ENCODE assay signal across 29 cellular contexts in genomic region chr2:42334220-42334619, GRCh38.
"Had no signal": no experiment of that assay in that cellular context is flagged by ENCODE, and none has a peak within 500 bp of the region (broad histone marks: within the 10 kb centered on the region; RNA-seq: fewer than 3 reads in every experiment).

No MANE protein-coding gene starts in this region.

- H3K27me3 ChIP-seq: neural progenitor cell, ovary, suprapubic skin, testis, tibial artery, transverse colon, upper lobe of right lung, uterus had no signal

- H3K36me3 ChIP-seq: neural progenitor cell, ovary, uterus had no signal

- H3K4me3 ChIP-seq: neural progenitor cell, ovary, psoas muscle, skin epidermis, suprapubic skin, testis, tibial artery, transverse colon, upper lobe of right lung, uterus had no signal

- H3K4me2 ChIP-seq: neural progenitor cell had no signal

- H3K4me3 Mint-ChIP-seq: naive thymus-derived CD4-positive, alpha-beta T cell; natural killer cell; nephron; neural progenitor cell; stimulated activated memory B cell treated with anti-CD40 and anti-IgM and Interleukin-4, amounts not matched to agents 10 μg/mL and 1 μg/mL and 100 μg/mL, for 72 hours; stimulated activated naive CD8-positive, alpha-beta T cell treated with anti-CD3 and anti-CD28 coated beads, Interleukin-15, amount 100 ng/mL, for 72 hours; type B pancreatic cell had no signal

- H3K9me3 ChIP-seq: ovary, psoas muscle, suprapubic skin, testis, tibial artery, transverse colon, upper lobe of right lung, uterus had no signal

- H3K4me1 Mint-ChIP-seq: nephron; stimulated activated memory B cell treated with anti-CD40 and anti-IgM and Interleukin-4, amounts not matched to agents 10 μg/mL and 1 μg/mL and 100 μg/mL, for 72 hours; stimulated activated naive CD8-positive, alpha-beta T cell treated with anti-CD3 and anti-CD28 coated beads, Interleukin-15, amount 100 ng/mL, for 72 hours had no signal

- H3K4me1 ChIP-seq: psoas muscle, transverse colon, upper lobe of right lung had no signal

- H3K27ac ChIP-seq: neural progenitor cell, ovary, parathyroid adenoma, psoas muscle, skin epidermis, suprapubic skin, testis, tibial artery, transverse colon, upper lobe of right lung, uterus had no signal

- H3K79me2 ChIP-seq: parathyroid adenoma had no signal

- DNase-seq: naive thymus-derived CD4-positive, alpha-beta T cell; natural killer cell; occipital lobe; ovary; posterior cingulate gyrus; psoas muscle; right cardiac atrium; stimulated activated CD4-positive, alpha-beta T cell treated with anti-CD3 and anti-CD28 coated beads, Interleukin-15, amount 100 ng/mL, for 24 hours; stimulated activated CD4-positive, alpha-beta T cell treated with anti-CD3 and anti-CD28 coated beads, Interleukin-2, amount 100 ng/mL, for 24 hours; stimulated activated CD4-positive, alpha-beta T cell treated with anti-CD3 and anti-CD28 coated beads, Interleukin-2, amount 100 ng/mL, for 48 hours; stimulated activated CD4-positive, alpha-beta T cell treated with anti-CD3 and anti-CD28 coated beads, Interleukin-4, amount 100 ng/mL, for 24 hours; stimulated activated naive CD4-positive, alpha-beta T cell; stimulated activated naive CD8-positive, alpha-beta T cell treated with anti-CD3 and anti-CD28 coated beads, Interleukin-15, amount 100 ng/mL, for 72 hours; stimulated activated naive CD8-positive, alpha-beta T cell treated with anti-CD3 and anti-CD28 coated beads, Interleukin-15, Interleukin-2, amounts not matched to agents 100 U/mL and 50 U/mL, for 24 hours; substantia nigra; testis; tibial artery; transverse colon; upper lobe of right lung; uterus had no signal

- H3K9ac ChIP-seq: neural progenitor cell, parathyroid adenoma had no signal

- H3K27ac Mint-ChIP-seq: natural killer cell; nephron; neural progenitor cell; progenitor cell of endocrine pancreas; stimulated activated memory B cell treated with anti-CD40 and anti-IgM and Interleukin-4, amounts not matched to agents 10 μg/mL and 1 μg/mL and 100 μg/mL, for 72 hours; type B pancreatic cell had no signal

- H3K27me3 Mint-ChIP-seq: naive thymus-derived CD4-positive, alpha-beta T cell; progenitor cell of endocrine pancreas; stimulated activated memory B cell treated with anti-CD40 and anti-IgM and Interleukin-4, amounts not matched to agents 10 μg/mL and 1 μg/mL and 100 μg/mL, for 72 hours; stimulated activated naive CD8-positive, alpha-beta T cell treated with anti-CD3 and anti-CD28 coated beads, Interleukin-15, amount 100 ng/mL, for 72 hours; type B pancreatic cell had no signal

- H2AFZ ChIP-seq: neural progenitor cell, parathyroid adenoma had no signal

- ATAC-seq: naive thymus-derived CD4-positive, alpha-beta T cell; natural killer cell; psoas muscle; right cardiac atrium; sciatic nerve; stimulated activated memory B cell treated with anti-CD40 and anti-IgM and Interleukin-4, amounts not matched to agents 10 μg/mL and 1 μg/mL and 100 μg/mL, for 72 hours; stimulated activated naive CD8-positive, alpha-beta T cell treated with anti-CD3 and anti-CD28 coated beads, Interleukin-15, amount 100 ng/mL, for 72 hours; stimulated activated naive CD8-positive, alpha-beta T cell treated with anti-CD3 and anti-CD28 coated beads, Interleukin-15, Interleukin-2, amounts not matched to agents 100 U/mL and 50 U/mL, for 24 hours; upper lobe of right lung had no signal

- H3K9me3 Mint-ChIP-seq: natural killer cell; nephron; stimulated activated memory B cell treated with anti-CD40 and anti-IgM and Interleukin-4, amounts not matched to agents 10 μg/mL and 1 μg/mL and 100 μg/mL, for 72 hours; type B pancreatic cell had no signal
